Comparison of ENCODE assay signal across 8 cellular contexts in the genomic region with DNA sequence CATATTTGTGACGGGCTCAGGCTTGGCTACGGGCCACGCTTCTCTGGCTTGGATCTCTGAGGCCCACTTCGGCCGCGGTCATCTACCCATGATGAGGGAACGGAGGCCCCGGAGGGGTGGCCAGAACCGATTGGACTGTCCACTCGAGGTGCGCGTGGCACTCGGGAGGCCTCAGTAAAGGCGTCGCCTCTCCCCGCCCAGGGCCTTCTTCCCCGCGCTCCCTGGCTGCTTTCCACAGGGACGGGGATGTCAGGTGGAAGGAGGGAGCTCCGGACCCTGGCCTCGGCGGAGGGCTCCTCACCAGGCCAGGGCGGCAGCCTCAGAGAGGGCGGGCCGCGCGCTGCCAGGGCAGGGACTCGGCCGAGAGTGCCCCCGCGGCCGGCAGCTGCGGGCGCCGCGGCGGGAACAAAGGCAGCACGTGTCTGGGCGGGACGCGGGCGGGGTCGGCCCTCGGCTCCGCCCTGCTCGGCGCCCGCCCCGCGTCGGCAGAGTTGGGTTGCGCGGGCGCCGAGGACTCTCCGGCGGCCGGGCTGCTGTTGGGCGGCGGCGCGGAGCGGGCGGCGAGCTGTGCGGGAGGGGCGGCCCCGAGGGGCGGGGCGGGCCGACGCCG. TPM values are rescaled to one million over a fixed set of nuclear protein-coding genes. Genes with fewer than 3 reads are reported as not detected.
DNase-seq lines count a peak whose midpoint lies in the region; FAIRE-seq and TF ChIP-seq lines count a peak whose summit lies in the region.

No MANE protein-coding gene starts in this region.

- in situ Hi-C loops in HAP-1 (cut with MboI; ENCODE audit: low sequenced_read_pairs) = loop anchor here (10.0 kb wide), 1 partner anchor 269 kb away; no protein-coding TSS in a partner anchor

- peaks cover 59% of the 10 kb centered on the region for H4K20me1 ChIP-seq in astrocyte (ENCODE audit: insufficient read depth, low read length)

- peak overlapping the region; percentile 71 for H2AFZ ChIP-seq in astrocyte (ENCODE audit: low read depth, low read length)

- DNase-seq in ELF-1 (ENCODE audit: low read depth, low spot score) (peak; percentile 75), HAP-1 (ENCODE audit: low spot score in 2 of 2) (peak; percentile 77 to 80), NCI-H1092 (lab: John Stamatoyannopoulos, UW) (peak; percentile 80), astrocyte (ENCODE audit: low read depth) (peak; percentile 40), hippocampal formation (lab: John Stamatoyannopoulos, UW) (peak; percentile 82 to 88), retina (peak; percentile 91), GF-D8 (lab: John Stamatoyannopoulos, UW) (no peak)

- H3K36me3 Mint-ChIP-seq in T-helper 1 cell treated with Interleukin-12 subunit alpha and Interleukin-12 subunit beta and Interleukin-4 antibody, amounts not matched to agents 30 μg/mL and 1 μg/mL, for 36 hours (ENCODE audit: low read depth) = peaks cover 15% of the 10 kb centered on the region
- peaks cover 10% of the 10 kb centered on the region for H3K36me3 Mint-ChIP-seq in astrocyte (ENCODE audit: low read depth, unreplicated experiment)

- H3K79me2 ChIP-seq in astrocyte (ENCODE audit: insufficient read depth, low read length) = peaks cover 9% of the 10 kb centered on the region

- H3K27me3 Mint-ChIP-seq in T-helper 1 cell treated with Interleukin-12 subunit alpha and Interleukin-12 subunit beta and Interleukin-4 antibody, amounts not matched to agents 30 μg/mL and 1 μg/mL, for 36 hours (ENCODE audit: low read depth) = peaks cover 3% of the 10 kb centered on the region
- H3K27me3 Mint-ChIP-seq in astrocyte (ENCODE audit: low read depth, unreplicated experiment) = no peaks in the 10 kb centered on the region

- H3K27ac ChIP-seq in astrocyte (ENCODE audit: low read depth, low read length) = peak overlapping the region; percentile 48

- peak overlapping the region; percentile 28 for H3K4me3 ChIP-seq in HAP-1
- H3K4me3 ChIP-seq in astrocyte (ENCODE audit: insufficient read depth, low read depth, low read length) = peak overlapping the region; percentile 55

- H3K4me1 ChIP-seq in HAP-1 (peaks cover 8% of the 10 kb centered on the region), astrocyte (ENCODE audit: insufficient read depth, low read length) (peaks cover 32% of the 10 kb centered on the region)

- no peaks in the 10 kb centered on the region for H3K9me3 ChIP-seq in HAP-1
- H3K9me3 ChIP-seq in astrocyte (ENCODE audit: insufficient read depth, low read depth, low read length) = no peaks in the 10 kb centered on the region

- H3K36me3 ChIP-seq in HAP-1 (replicated peaks) (peaks cover 28% of the 10 kb centered on the region), astrocyte (ENCODE audit: insufficient read depth, low read length) (peaks cover 12% of the 10 kb centered on the region)

- no peak overlapping the region for H3K27ac Mint-ChIP-seq in T-helper 1 cell treated with Interleukin-12 subunit alpha and Interleukin-12 subunit beta and Interleukin-4 antibody, amounts not matched to agents 30 μg/mL and 1 μg/mL, for 36 hours
- H3K27ac Mint-ChIP-seq in astrocyte (ENCODE audit: unreplicated experiment) = peak overlapping the region; percentile 26

- TF ChIP-seq CTCF in astrocyte (IDR thresholded peaks at IDR 0.05; ENCODE audit: insufficient read depth, low read depth, low read length) = no peak

- peak overlapping the region; percentile 68 for H3K4me3 Mint-ChIP-seq in T-helper 1 cell treated with Interleukin-12 subunit alpha and Interleukin-12 subunit beta and Interleukin-4 antibody, amounts not matched to agents 30 μg/mL and 1 μg/mL, for 36 hours
- peak overlapping the region; percentile 76 for H3K4me3 Mint-ChIP-seq in astrocyte (ENCODE audit: unreplicated experiment)

- peaks cover 27% of the 10 kb centered on the region for H3K4me1 Mint-ChIP-seq in T-helper 1 cell treated with Interleukin-12 subunit alpha and Interleukin-12 subunit beta and Interleukin-4 antibody, amounts not matched to agents 30 μg/mL and 1 μg/mL, for 36 hours (ENCODE audit: low read depth)
- H3K4me1 Mint-ChIP-seq in astrocyte (ENCODE audit: low read depth, unreplicated experiment) = peaks cover 21% of the 10 kb centered on the region

- H3K9me3 Mint-ChIP-seq in T-helper 1 cell treated with Interleukin-12 subunit alpha and Interleukin-12 subunit beta and Interleukin-4 antibody, amounts not matched to agents 30 μg/mL and 1 μg/mL, for 36 hours = no peaks in the 10 kb centered on the region
- no peaks in the 10 kb centered on the region for H3K9me3 Mint-ChIP-seq in astrocyte (ENCODE audit: unreplicated experiment)

- peak overlapping the region; percentile 59 for H3K9ac ChIP-seq in astrocyte (ENCODE audit: low read length)

- H3K27me3 ChIP-seq in HAP-1 (ENCODE audit: low read depth) (no peaks in the 10 kb centered on the region), astrocyte (ENCODE audit: insufficient read depth, low read length) (no peaks in the 10 kb centered on the region)

- no peak for FAIRE-seq in astrocyte (lab: Jason Lieb, UNC)

- H3K4me2 ChIP-seq in astrocyte (ENCODE audit: low read length) = peak overlapping the region; percentile 96

RNA-seq across cellular contexts. Expression of gene CDK5R1, which starts 0.6 kb away (rescaled TPM):
- 7.2 and 7.6 TPM in 2 replicates for total RNA-seq in astrocyte

RNA-seq across cellular contexts. Expression of gene PSMD11, which starts 41.9 kb away (rescaled TPM):
- 118 and 129 TPM in 2 replicates for total RNA-seq in astrocyte
